Comparison of ENCODE assay signal across 23 cellular contexts in the genomic region with DNA sequence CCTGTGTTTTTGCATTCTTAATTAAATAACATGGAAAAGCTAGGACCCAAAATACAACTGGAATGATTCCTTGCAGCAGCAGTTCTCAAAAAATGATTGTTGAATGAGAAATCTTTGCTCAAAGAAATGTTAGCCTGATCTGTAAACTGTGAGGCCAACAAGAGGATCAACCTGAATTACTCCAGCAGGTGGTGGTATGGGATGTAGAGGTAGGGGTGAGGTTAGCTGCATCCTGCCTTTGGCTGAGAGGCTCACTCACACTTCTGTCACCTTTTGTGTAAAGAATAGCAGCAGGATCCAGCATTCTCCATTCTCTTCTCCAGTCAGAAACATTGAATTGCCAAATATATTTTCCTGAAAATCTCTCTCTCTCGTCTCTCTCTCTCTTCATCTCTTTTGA.
"Had no signal": no experiment of that assay in that cellular context is flagged by ENCODE, and none has a peak within 500 bp of the region (broad histone marks: within the 10 kb centered on the region; RNA-seq: fewer than 3 reads in every experiment).

No MANE protein-coding gene starts in this region.

- ATAC-seq: activated CD8-positive, alpha-beta memory T cell treated with anti-CD3 and anti-CD28 coated beads, Interleukin-2, amount 10 ng/mL, durations not matched to agents 7 days and 5 days; esophagus mucosa; left lobe of liver; psoas muscle; right lobe of liver; stimulated activated memory B cell treated with anti-CD40 and anti-IgM and Interleukin-4, amounts not matched to agents 10 μg/mL and 1 μg/mL and 100 μg/mL, for 72 hours had no signal

- H3K9me3 Mint-ChIP-seq: activated T-cell treated with anti-CD3 and anti-CD28 coated beads, Interleukin-2, amount 50 U/mL, for 24 hours had no signal

- H3K27me3 ChIP-seq: breast epithelium, dorsolateral prefrontal cortex, right lobe of liver, spleen, upper lobe of left lung had no signal

- H3K36me3 ChIP-seq: breast epithelium, right lobe of liver, spleen, suprapubic skin, upper lobe of left lung had no signal

- H3K9me3 ChIP-seq: breast epithelium, psoas muscle, right lobe of liver, suprapubic skin, upper lobe of left lung had no signal

- H3K4me1 Mint-ChIP-seq: memory B cell; stimulated activated memory B cell treated with anti-CD40 and anti-IgM and Interleukin-4, amounts not matched to agents 10 μg/mL and 1 μg/mL and 100 μg/mL, for 72 hours had no signal

- H3K27ac ChIP-seq: breast epithelium, dorsolateral prefrontal cortex, psoas muscle, right lobe of liver, spleen, suprapubic skin, upper lobe of left lung had no signal

- H3K4me3 Mint-ChIP-seq: activated CD8-positive, alpha-beta memory T cell treated with anti-CD3 and anti-CD28 coated beads, Interleukin-2, amount 10 ng/mL, durations not matched to agents 7 days and 5 days; activated naive CD8-positive, alpha-beta T cell; activated T-cell treated with anti-CD3 and anti-CD28 coated beads, Interleukin-2, amount 50 U/mL, for 24 hours; memory B cell; stimulated activated memory B cell treated with anti-CD40 and anti-IgM and Interleukin-4, amounts not matched to agents 10 μg/mL and 1 μg/mL and 100 μg/mL, for 72 hours had no signal

- DNase-seq: activated CD4-positive, alpha-beta T cell treated with anti-CD3 and anti-CD28 coated beads, Interleukin-2, amount 50 U/mL, for 1 hour; activated CD4-positive, CD25-positive, alpha-beta regulatory T cell; activated CD8-positive, alpha-beta memory T cell treated with anti-CD3 and anti-CD28 coated beads, Interleukin-2, amount 10 ng/mL, durations not matched to agents 7 days and 5 days; activated effector memory CD4-positive, alpha-beta T cell treated with Interleukin-2 at 50 U/mL for 16 hours; activated T-cell treated with anti-CD3 and anti-CD28 coated beads, Interleukin-2, amount 50 U/mL, for 24 hours; aorta; dorsolateral prefrontal cortex; glutamatergic neuron; psoas muscle; right lobe of liver; spleen; stimulated activated CD4-positive, alpha-beta T cell treated with anti-CD3 and anti-CD28 coated beads, Interleukin-1b, Interleukin-23, amount 100 ng/mL, for 48 hours; upper lobe of left lung had no signal

- H3K4me1 ChIP-seq: breast epithelium, psoas muscle, right lobe of liver, spleen, suprapubic skin, upper lobe of left lung had no signal

- H3K4me3 ChIP-seq: breast epithelium, dorsolateral prefrontal cortex, psoas muscle, right lobe of liver, spleen, suprapubic skin, upper lobe of left lung had no signal

- H3K27ac Mint-ChIP-seq: activated CD8-positive, alpha-beta memory T cell treated with anti-CD3 and anti-CD28 coated beads, Interleukin-2, amount 10 ng/mL, durations not matched to agents 7 days and 5 days; activated naive CD8-positive, alpha-beta T cell; activated T-cell treated with anti-CD3 and anti-CD28 coated beads, Interleukin-2, amount 50 U/mL, for 24 hours; memory B cell; stimulated activated memory B cell treated with anti-CD40 and anti-IgM and Interleukin-4, amounts not matched to agents 10 μg/mL and 1 μg/mL and 100 μg/mL, for 72 hours had no signal

- FAIRE-seq: endometrium, islet of Langerhans, TTC549 had no signal
